In genomic region chr6:131960371-131961133, GRCh38 we compare ENCODE assay signal across 15 cellular contexts. TPM values are rescaled to one million over a fixed set of nuclear protein-coding genes. Genes with fewer than 3 reads are reported as not detected.
DNase-seq lines count a peak whose midpoint lies in the region; ATAC-seq, FAIRE-seq and TF ChIP-seq lines count a peak whose summit lies in the region.
"Had no signal": no experiment of that assay in that cellular context is flagged by ENCODE, and none has a peak within 500 bp of the region (broad histone marks: within the 10 kb centered on the region; RNA-seq: fewer than 3 reads in every experiment).

No MANE protein-coding gene starts in this region.

- no peaks in the 10 kb centered on the region for H3K79me2 ChIP-seq in PC-9 (ENCODE audit: low read depth)

- intact Hi-C loops in PC-9 (cut with micrococcal nuclease; ENCODE audit: unreplicated experiment) = no loop called here
- intact Hi-C loops in pancreas (cut with DNase I) = no loop called here

- H3K9me3 ChIP-seq in PC-9 (ENCODE audit: insufficient read depth, low read depth) = no peaks in the 10 kb centered on the region
- no peaks in the 10 kb centered on the region for H3K9me3 ChIP-seq in pancreas
- H3K9me3 ChIP-seq: mucosa of descending colon, thoracic aorta had no signal

- no TSS peak for BruUV-seq in PC-9 (replicated peaks; lab: Mats Ljungman, UMichigan)

- DNase-seq in DMS 273 (lab: John Stamatoyannopoulos, UW; ENCODE audit: unreplicated experiment) (peak; percentile 4), DMS 273 treated with DMSO at 0.1 percent for 48 hours (lab: John Stamatoyannopoulos, UW) (no peak), PC-9 (no peak), fibroblast of gingiva (ENCODE audit: low read depth) (peak; percentile 38), retinal pigment epithelial cell (ENCODE audit: low read depth) (no peak), pancreas (no peak)
- DNase-seq: 8988T; activated CD8-positive, alpha-beta memory T cell treated with anti-CD3 and anti-CD28 coated beads, Interleukin-2, amount 50 U/mL, for 4 hours; DND-41; mucosa of descending colon; NCI-H526 had no signal

- H3K4me1 ChIP-seq in PC-9 (replicated peaks; ENCODE audit: insufficient read depth) (no peaks in the 10 kb centered on the region), pancreas (peaks cover 10 to 14% (median 10%) of the 10 kb centered on the region in 3 donors)

- TF ChIP-seq CTCF in PC-9 (conservative IDR thresholded peaks at IDR 0.05) (peak; percentile 49), retinal pigment epithelial cell (conservative IDR thresholded peaks at IDR 0.05; ENCODE audit: low read depth, low read length) (peak; percentile 33), pancreas (IDR thresholded peaks at IDR 0.05) (no peak)

- WGBS in pancreas, 2 donors = 60 to 63% methylated on average over 6 of the region's 6 CpGs

- H3K27ac ChIP-seq in PC-9 (no peak overlapping the region), pancreas (no peak overlapping the region)
- H3K27ac ChIP-seq: thoracic aorta had no signal

- no peaks in the 10 kb centered on the region for H3K9me2 ChIP-seq in PC-9 (ENCODE audit: insufficient read depth)

- no peaks in the 10 kb centered on the region for H4K20me1 ChIP-seq in PC-9 (ENCODE audit: insufficient read depth)

- H3F3A ChIP-seq in PC-9 (ENCODE audit: insufficient read depth, low read depth) = no peaks in the 10 kb centered on the region

- no peak for FAIRE-seq in pancreas (lab: Jason Lieb, UNC)

- H3K36me3 ChIP-seq in PC-9 (ENCODE audit: low read depth) = no peaks in the 10 kb centered on the region
- no peaks in the 10 kb centered on the region for H3K36me3 ChIP-seq in pancreas
- H3K36me3 ChIP-seq: thoracic aorta had no signal

- ATAC-seq in pancreas (no peak), GM18517 (IDR thresholded peaks at IDR 0.05; ENCODE audit: unreplicated experiment) (no peak), HG03108 (IDR thresholded peaks at IDR 0.05; ENCODE audit: unreplicated experiment) (no peak)
- ATAC-seq: mucosa of descending colon, WTC11 had no signal

- CTCF ChIA-PET in PC-9 (lab: Charles Lee) = no interaction called here

- H3K4me3 ChIP-seq in PC-9 = no peak overlapping the region
- no peak overlapping the region for H3K4me3 ChIP-seq in retinal pigment epithelial cell (ENCODE audit: low read length)
- H3K4me3 ChIP-seq in pancreas = no peak overlapping the region
- H3K4me3 ChIP-seq: mucosa of descending colon, thoracic aorta had no signal

- no peak overlapping the region for H3K4me2 ChIP-seq in PC-9

- POLR2A ChIA-PET in PC-9 (lab: Charles Lee; ENCODE audit: unreplicated experiment) = no interaction called here

- H3K27me3 ChIP-seq in PC-9 (ENCODE audit: insufficient read depth, low read depth) = no peaks in the 10 kb centered on the region
- H3K27me3 ChIP-seq in pancreas = no peaks in the 10 kb centered on the region

- H2AFZ ChIP-seq in PC-9 = no peak overlapping the region; the same call in 1 of the 2 replicates

RNA-seq across cellular contexts. Expression of gene CCN2, which starts 9.4 kb away (rescaled TPM):
- total RNA-seq in PC-9 (2021) = 20.2 and 34.1 TPM in 2 replicates
- 10 to 100 TPM; 22.5 to 68.2 (median 37.7) TPM for total RNA-seq in pancreas
- 10 to 100 TPM; 18.4 to 30.4 TPM for polyA plus RNA-seq in pancreas

Comparison
In these comparisons a context has a peak if more than half of its experiments do, and no peak if none do; other contexts are left out.
1. DNase-seq: peak in DMS 273 (single experiment) and fibroblast of gingiva (single experiment); none in DMS 273 treated with DMSO at 0.1 percent for 48 hours (single experiment), PC-9 (0 of 2), retinal pigment epithelial cell (single experiment) and pancreas (0 of 6).
2. CTCF ChIP-seq: peak in PC-9 (single experiment) and retinal pigment epithelial cell (single experiment); none in pancreas (0 of 4).